10 cellular contexts compared by ENCODE assay signal in genomic region chr1:167548059-167548932, GRCh38. TPM values are rescaled to one million over a fixed set of nuclear protein-coding genes. Genes with fewer than 3 reads are reported as not detected.
DNase-seq lines count a peak whose midpoint lies in the region; FAIRE-seq and TF ChIP-seq lines count a peak whose summit lies in the region.
"Had no signal": no experiment of that assay in that cellular context is flagged by ENCODE, and none has a peak within 500 bp of the region (broad histone marks: within the 10 kb centered on the region; RNA-seq: fewer than 3 reads in every experiment).

No MANE protein-coding gene starts in this region.

- FAIRE-seq in astrocyte (lab: Jason Lieb, UNC) (no peak), kidney (lab: Jason Lieb, UNC) (peak; percentile 35)

- H3K4me3 ChIP-seq in astrocyte (ENCODE audit: insufficient read depth, low read depth, low read length) (no peak overlapping the region), kidney (ENCODE audit: low read length in 2 of 2) (no peak overlapping the region), tibial nerve (peak overlapping the region in 1 of 4 donors; percentile 1)

- H3K4me3 Mint-ChIP-seq in astrocyte (ENCODE audit: unreplicated experiment) = no peak overlapping the region
- H3K4me3 Mint-ChIP-seq: activated CD4-positive, alpha-beta memory T cell treated with anti-CD3 and anti-CD28 coated beads, Interleukin-2, amount 10 ng/mL, durations not matched to agents 7 days and 5 days; memory B cell had no signal

- intact Hi-C loops in kidney (cut with DNase I) = no loop called here

- DNase-seq in Kasumi-1 (lab: John Stamatoyannopoulos, UW) (peak; percentile 27 to 50), astrocyte (ENCODE audit: low read depth) (peak; percentile 58), kidney (no peak), tibial nerve (ENCODE audit: low spot score in 2 of 2) (no peak), cerebellum (ENCODE audit: low spot score) (no peak)
- DNase-seq in activated CD4-positive, alpha-beta T cell treated with anti-CD3 and anti-CD28 coated beads, Interleukin-2, amount 50 U/mL, for 1 hour = no peak
- no peak for DNase-seq in activated CD4-positive, CD25-positive, alpha-beta regulatory T cell (lab: John Stamatoyannopoulos, UW)
- DNase-seq: activated CD4-positive, alpha-beta memory T cell treated with anti-CD3 and anti-CD28 coated beads, Interleukin-2, amount 10 ng/mL, durations not matched to agents 7 days and 5 days; central memory CD4-positive, alpha-beta T cell had no signal

- TF ChIP-seq CTCF in astrocyte (IDR thresholded peaks at IDR 0.05; ENCODE audit: insufficient read depth, low read depth, low read length) (no peak), kidney (IDR thresholded peaks at IDR 0.05; ENCODE audit: borderline replicate concordance, extremely low read depth, insufficient read depth) (no peak), tibial nerve (IDR thresholded peaks at IDR 0.05) (no peak)

- H3K9me3 ChIP-seq in astrocyte (ENCODE audit: insufficient read depth, low read depth, low read length) (no peaks in the 10 kb centered on the region), kidney (ENCODE audit: control insufficient read depth in 1 of 2, low read length in 2 of 2) (no peaks in the 10 kb centered on the region), tibial nerve (no peaks in the 10 kb centered on the region)

- peak in 1 of 2 donors; percentile 11 for TF ChIP-seq POLR2A in tibial nerve (IDR thresholded peaks at IDR 0.05)

- H3K36me3 ChIP-seq in astrocyte (ENCODE audit: insufficient read depth, low read length) (no peaks in the 10 kb centered on the region), kidney (ENCODE audit: control insufficient read depth in 1 of 2, insufficient read depth in 2 of 2, low read length in 2 of 2) (peaks cover 6 to 11% of the 10 kb centered on the region in 2 donors), tibial nerve (peaks cover 0 to 41% (median 0%) of the 10 kb centered on the region in 3 donors)

- no peaks in the 10 kb centered on the region for H3K9me3 Mint-ChIP-seq in astrocyte (ENCODE audit: unreplicated experiment)
- H3K9me3 Mint-ChIP-seq: activated CD4-positive, alpha-beta memory T cell treated with anti-CD3 and anti-CD28 coated beads, Interleukin-2, amount 10 ng/mL, durations not matched to agents 7 days and 5 days; memory B cell had no signal

- WGBS in tibial nerve, 2 donors = 50 to 57% methylated on average over 5 of the region's 5 CpGs

- no peak overlapping the region for H3K9ac ChIP-seq in astrocyte (ENCODE audit: low read length)
- H3K9ac ChIP-seq in kidney (ENCODE audit: low read length in 2 of 2) = no peak overlapping the region

- no peak overlapping the region for H3K27ac Mint-ChIP-seq in astrocyte (ENCODE audit: unreplicated experiment)
- H3K27ac Mint-ChIP-seq: activated CD4-positive, alpha-beta memory T cell treated with anti-CD3 and anti-CD28 coated beads, Interleukin-2, amount 10 ng/mL, durations not matched to agents 7 days and 5 days; memory B cell had no signal

- H2AFZ ChIP-seq in astrocyte (ENCODE audit: low read depth, low read length) = no peak overlapping the region

- no peak overlapping the region for H3K4me2 ChIP-seq in astrocyte (ENCODE audit: low read length)

- no peaks in the 10 kb centered on the region for H4K20me1 ChIP-seq in astrocyte (ENCODE audit: insufficient read depth, low read length)

- H3K36me3 Mint-ChIP-seq in astrocyte (ENCODE audit: low read depth, unreplicated experiment) = peaks cover 8% of the 10 kb centered on the region

- H3K4me1 Mint-ChIP-seq in astrocyte (ENCODE audit: low read depth, unreplicated experiment) = peaks cover 6% of the 10 kb centered on the region

- no peaks in the 10 kb centered on the region for H3K27me3 ChIP-seq in astrocyte (ENCODE audit: insufficient read depth, low read length)
- H3K27me3 ChIP-seq in tibial nerve = no peaks in the 10 kb centered on the region

- no peaks in the 10 kb centered on the region for H3K79me2 ChIP-seq in astrocyte (ENCODE audit: insufficient read depth, low read length)

- H3K4me1 ChIP-seq in astrocyte (ENCODE audit: insufficient read depth, low read length) (peaks cover 4% of the 10 kb centered on the region), kidney (ENCODE audit: control insufficient read depth in 1 of 2, insufficient read depth in 1 of 2, low read depth in 1 of 2, low read length in 2 of 2) (peaks cover 6 to 8% of the 10 kb centered on the region in 2 donors), tibial nerve (peaks cover 0 to 34% (median 3%) of the 10 kb centered on the region in 4 donors)

- peak; percentile 42 to 76 for TF ChIP-seq EP300 in tibial nerve (IDR thresholded peaks at IDR 0.05)

- H3K27me3 Mint-ChIP-seq in astrocyte (ENCODE audit: low read depth, unreplicated experiment) = peaks cover 9% of the 10 kb centered on the region
- H3K27me3 Mint-ChIP-seq: activated CD4-positive, alpha-beta memory T cell treated with anti-CD3 and anti-CD28 coated beads, Interleukin-2, amount 10 ng/mL, durations not matched to agents 7 days and 5 days; memory B cell had no signal

- no peak overlapping the region for H3K27ac ChIP-seq in astrocyte (ENCODE audit: low read depth, low read length)
- no peak overlapping the region for H3K27ac ChIP-seq in kidney (ENCODE audit: low read depth in 2 of 2, low read length in 2 of 2)
- H3K27ac ChIP-seq in tibial nerve = peak overlapping the region in 2 of 4 donors; percentile 73 to 76

RNA-seq across cellular contexts. Expression of gene CREG1, which starts 5.3 kb away (rescaled TPM):
- 34.6 and 36.0 TPM in 2 replicates for total RNA-seq in astrocyte
- 91.2 TPM for total RNA-seq in kidney
- 115 TPM for polyA plus RNA-seq in kidney (ENCODE audit: insufficient read depth, low read depth, low replicate concordance)
- 100 to 1,000 TPM; 154 to 191 (median 164) TPM for total RNA-seq in tibial nerve
- 36.7 TPM for total RNA-seq in cerebellum

RNA-seq across cellular contexts. Expression of gene CD247, which starts 30.0 kb away (rescaled TPM):
- total RNA-seq in astrocyte (not detected in 2 replicates), kidney (7.7 TPM), tibial nerve (1 to 10 TPM in 3 of 4 donors, not detected in 1; 1.2 to 1.5 (median 1.4) TPM), cerebellum (0.82 TPM)
- 1.8 TPM for polyA plus RNA-seq in kidney (ENCODE audit: insufficient read depth, low read depth, low replicate concordance)

Comparison
In these comparisons a context has a peak if more than half of its experiments do, and no peak if none do; other contexts are left out.
1. DNase-seq: peak in Kasumi-1 (2 of 2) and astrocyte (single experiment); none in kidney (single experiment), tibial nerve (0 of 2), cerebellum (single experiment), activated CD4-positive, alpha-beta T cell treated with anti-CD3 and anti-CD28 coated beads, Interleukin-2, amount 50 U/mL, for 1 hour (single experiment) and activated CD4-positive, CD25-positive, alpha-beta regulatory T cell (0 of 4).